Comparison of ENCODE assay signal across 8 cellular contexts in genomic region chr5:111254613-111255012, GRCh38. TPM values are rescaled to one million over a fixed set of nuclear protein-coding genes. Genes with fewer than 3 reads are reported as not detected.
DNase-seq lines count a peak whose midpoint lies in the region; ATAC-seq, FAIRE-seq and TF ChIP-seq lines count a peak whose summit lies in the region.

No MANE protein-coding gene starts in this region.

- no peak overlapping the region for H3K9ac ChIP-seq in colonic mucosa (ENCODE audit: low read depth in 2 of 2, low read length in 2 of 2)

- peaks cover 16% of the 10 kb centered on the region for H3K9me3 Mint-ChIP-seq in activated naive CD4-positive, alpha-beta T cell treated with anti-CD3 and anti-CD28 coated beads, Interleukin-2, amount 10 ng/mL, durations not matched to agents 7 days and 5 days

- no peak overlapping the region for H3K4me3 Mint-ChIP-seq in activated naive CD4-positive, alpha-beta T cell treated with anti-CD3 and anti-CD28 coated beads, Interleukin-2, amount 10 ng/mL, durations not matched to agents 7 days and 5 days

- no peaks in the 10 kb centered on the region for H3K27me3 Mint-ChIP-seq in activated naive CD4-positive, alpha-beta T cell treated with anti-CD3 and anti-CD28 coated beads, Interleukin-2, amount 10 ng/mL, durations not matched to agents 7 days and 5 days

- H3K4me1 Mint-ChIP-seq in activated naive CD4-positive, alpha-beta T cell treated with anti-CD3 and anti-CD28 coated beads, Interleukin-2, amount 10 ng/mL, durations not matched to agents 7 days and 5 days = peaks cover 70% of the 10 kb centered on the region

- H3K4me3 ChIP-seq in colonic mucosa = no peak overlapping the region

- intact Hi-C loops in colonic mucosa (cut with DNase I) = no loop called here

- peak; percentile 89 for ATAC-seq in HG02759 (IDR thresholded peaks at IDR 0.05; ENCODE audit: unreplicated experiment)

- H3K36me3 ChIP-seq in colonic mucosa = no peaks in the 10 kb centered on the region

- TF ChIP-seq CTCF in colonic mucosa (IDR thresholded peaks at IDR 0.05) = no peak

- no peaks in the 10 kb centered on the region for H3K4me1 ChIP-seq in colonic mucosa

- no peak overlapping the region for H3K27ac ChIP-seq in colonic mucosa

- DNase-seq in GM18507 (ENCODE audit: extremely low spot score, insufficient read length, low read depth) (peak; percentile 39), NCI-H2171 treated with DMSO at 0.1 percent for 48 hours (lab: John Stamatoyannopoulos, UW) (peak; percentile 73), SW 1271 (lab: John Stamatoyannopoulos, UW) (no peak), colonic mucosa (no peak), HUDEP-2 (lab: John Stamatoyannopoulos, UW; ENCODE audit: unreplicated experiment in 76 of 76) (no peak)
- DNase-seq in activated naive CD4-positive, alpha-beta T cell treated with anti-CD3 and anti-CD28 coated beads, Interleukin-2, amount 10 ng/mL, durations not matched to agents 7 days and 5 days = peak; percentile 59
- peak; percentile 55 for DNase-seq in stimulated activated CD8-positive, alpha-beta memory T cell treated with anti-CD3 and anti-CD28 coated beads, Interleukin-4, amount 100 ng/mL, for 24 hours (ENCODE audit: low read depth)

- peaks cover 68% of the 10 kb centered on the region for H3K36me3 Mint-ChIP-seq in activated naive CD4-positive, alpha-beta T cell treated with anti-CD3 and anti-CD28 coated beads, Interleukin-2, amount 10 ng/mL, durations not matched to agents 7 days and 5 days

- peak; percentile 98 for FAIRE-seq in GM18507 (lab: Jason Lieb, UNC)

- CTCF ChIA-PET in activated naive CD4-positive, alpha-beta T cell treated with anti-CD3 and anti-CD28 coated beads, Interleukin-2, amount 10 ng/mL, durations not matched to agents 7 days and 5 days (lab: Charles Lee) = interaction anchor here (0.9 to 2.4 kb wide), 5 partner anchors 16 to 95 kb away, joined by 3 to 6 read pairs (median 6); partner anchors contain the start of gene CAMK4

- H3K27me3 ChIP-seq in colonic mucosa = no peaks in the 10 kb centered on the region

- peak overlapping the region; percentile 79 for H3K27ac Mint-ChIP-seq in activated naive CD4-positive, alpha-beta T cell treated with anti-CD3 and anti-CD28 coated beads, Interleukin-2, amount 10 ng/mL, durations not matched to agents 7 days and 5 days

- no peaks in the 10 kb centered on the region for H3K9me3 ChIP-seq in colonic mucosa

RNA-seq across cellular contexts. Expression of gene CAMK4, which starts 30.4 kb away (rescaled TPM):
- total RNA-seq in colonic mucosa = 1 to 10 TPM; 2.4 to 2.9 TPM

Comparison
In these comparisons a context has a peak if more than half of its experiments do, and no peak if none do; other contexts are left out.
1. DNase-seq: peak in GM18507 (single experiment), NCI-H2171 treated with DMSO at 0.1 percent for 48 hours (single experiment), activated naive CD4-positive, alpha-beta T cell treated with anti-CD3 and anti-CD28 coated beads, Interleukin-2, amount 10 ng/mL, durations not matched to agents 7 days and 5 days (single experiment) and stimulated activated CD8-positive, alpha-beta memory T cell treated with anti-CD3 and anti-CD28 coated beads, Interleukin-4, amount 100 ng/mL, for 24 hours (single experiment); none in SW 1271 (0 of 2), colonic mucosa (single experiment) and HUDEP-2 (0 of 76).